24 cellular contexts compared by ENCODE assay signal in the genomic region with DNA sequence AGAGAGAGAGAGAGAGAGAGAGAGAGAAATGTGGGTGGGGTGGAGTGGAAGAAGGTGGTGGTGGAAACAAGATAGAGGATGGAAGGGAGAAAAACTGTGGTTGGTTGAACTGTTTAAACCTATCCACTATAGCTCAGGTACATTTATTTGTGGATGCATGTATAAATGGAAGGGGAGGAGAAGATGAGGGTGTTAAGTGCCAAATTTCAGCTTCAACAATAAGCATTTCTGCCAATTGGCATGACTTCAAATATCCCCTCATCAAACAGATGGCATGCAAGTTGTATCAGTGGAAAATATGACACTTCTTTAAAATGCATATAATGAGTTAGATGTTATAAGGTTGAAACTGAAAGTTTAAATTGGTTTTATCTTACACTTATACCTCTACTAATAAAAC.
"Had no signal": no experiment of that assay in that cellular context is flagged by ENCODE, and none has a peak within 500 bp of the region (broad histone marks: within the 10 kb centered on the region; RNA-seq: fewer than 3 reads in every experiment).

No MANE protein-coding gene starts in this region.

- DNase-seq: activated CD4-positive, alpha-beta T cell treated with anti-CD3 and anti-CD28 coated beads, Interleukin-2, amount 10 ng/mL, durations not matched to agents 7 days and 5 days; activated CD4-positive, CD25-positive, alpha-beta regulatory T cell treated with anti-CD3 and anti-CD28 coated beads, Interleukin-2, amount 50 U/mL, for 72 hours; activated T-cell treated with anti-CD3 and anti-CD28 coated beads, Interleukin-2, amount 50 U/mL, for 1 hour; amniotic stem cell; cerebellar nuclear complex; cortex of kidney; endodermal cell; esophagus squamous epithelium; gastrocnemius medialis; hippocampal formation; kidney glomerular epithelial cell; left lung; naive thymus-derived CD4-positive, alpha-beta T cell; occipital lobe; posterior cingulate gyrus; small intestine; stimulated activated CD4-positive, alpha-beta T cell treated with anti-CD3 and anti-CD28 coated beads, Interleukin-2, amount 100 ng/mL, for 24 hours; stimulated activated naive CD8-positive, alpha-beta T cell treated with anti-CD3 and anti-CD28 coated beads, Interleukin-15, amount 100 ng/mL, for 72 hours; tibial artery had no signal

- H3K9me3 Mint-ChIP-seq: activated CD4-positive, alpha-beta T cell treated with anti-CD3 and anti-CD28 coated beads, Interleukin-2, amount 10 ng/mL, durations not matched to agents 7 days and 5 days; activated T-helper 17 cell treated with anti-CD3 and anti-CD28 coated beads, Interleukin-2, amount 50 U/mL, for 72 hours; endodermal cell; neural crest cell; stimulated activated effector memory CD8-positive, alpha-beta T cell treated with anti-CD3 and anti-CD28 coated beads, Interleukin-12 subunit alpha, Interleukin-12 subunit beta, amount 100 ng/mL, for 72 hours; stimulated activated naive CD8-positive, alpha-beta T cell treated with anti-CD3 and anti-CD28 coated beads, Interleukin-15, amount 100 ng/mL, for 72 hours had no signal

- H3K4me3 Mint-ChIP-seq: activated CD4-positive, alpha-beta T cell treated with anti-CD3 and anti-CD28 coated beads, Interleukin-2, amount 10 ng/mL, durations not matched to agents 7 days and 5 days; activated naive CD8-positive, alpha-beta T cell; activated T-helper 17 cell treated with anti-CD3 and anti-CD28 coated beads, Interleukin-2, amount 50 U/mL, for 72 hours; endodermal cell; naive thymus-derived CD4-positive, alpha-beta T cell; neural crest cell; stimulated activated effector memory CD8-positive, alpha-beta T cell treated with anti-CD3 and anti-CD28 coated beads, Interleukin-12 subunit alpha, Interleukin-12 subunit beta, amount 100 ng/mL, for 72 hours; stimulated activated naive CD8-positive, alpha-beta T cell treated with anti-CD3 and anti-CD28 coated beads, Interleukin-15, amount 100 ng/mL, for 72 hours had no signal

- ATAC-seq: activated T-helper 17 cell treated with anti-CD3 and anti-CD28 coated beads, Interleukin-2, amount 50 U/mL, for 72 hours; gastrocnemius medialis; left lung; naive thymus-derived CD4-positive, alpha-beta T cell; sciatic nerve; stimulated activated effector memory CD8-positive, alpha-beta T cell treated with anti-CD3 and anti-CD28 coated beads, Interleukin-12 subunit alpha, Interleukin-12 subunit beta, amount 100 ng/mL, for 72 hours; stimulated activated naive CD8-positive, alpha-beta T cell treated with anti-CD3 and anti-CD28 coated beads, Interleukin-15, amount 100 ng/mL, for 72 hours had no signal

- H3K36me3 Mint-ChIP-seq: activated naive CD8-positive, alpha-beta T cell; naive thymus-derived CD4-positive, alpha-beta T cell; stimulated activated effector memory CD8-positive, alpha-beta T cell treated with anti-CD3 and anti-CD28 coated beads, Interleukin-12 subunit alpha, Interleukin-12 subunit beta, amount 100 ng/mL, for 72 hours had no signal

- H3K27ac Mint-ChIP-seq: activated CD4-positive, alpha-beta T cell treated with anti-CD3 and anti-CD28 coated beads, Interleukin-2, amount 10 ng/mL, durations not matched to agents 7 days and 5 days; activated naive CD8-positive, alpha-beta T cell; activated T-helper 17 cell treated with anti-CD3 and anti-CD28 coated beads, Interleukin-2, amount 50 U/mL, for 72 hours; endodermal cell; naive thymus-derived CD4-positive, alpha-beta T cell; stimulated activated effector memory CD8-positive, alpha-beta T cell treated with anti-CD3 and anti-CD28 coated beads, Interleukin-12 subunit alpha, Interleukin-12 subunit beta, amount 100 ng/mL, for 72 hours; stimulated activated naive CD8-positive, alpha-beta T cell treated with anti-CD3 and anti-CD28 coated beads, Interleukin-15, amount 100 ng/mL, for 72 hours had no signal

- H3K4me1 Mint-ChIP-seq: activated T-helper 17 cell treated with anti-CD3 and anti-CD28 coated beads, Interleukin-2, amount 50 U/mL, for 72 hours had no signal
